1 cellular context compared by ENCODE assay signal in genomic region chr19:2421581-2422306, GRCh38.
A peak's percentile ranks its signal among the peaks of the same experiment; 100 is the strongest.
TF ChIP-seq lines count a peak whose summit lies in the region.

No MANE protein-coding gene starts in this region.

TF ChIP-seq in K562, 482 proteins besides CTCF, POLR2A, EP300 and RAD21:
- TF ChIP-seq PHB2 (IDR thresholded peaks at IDR 0.05; ENCODE audit: low read depth) (no peak), XRCC5 (IDR thresholded peaks at IDR 0.05; ENCODE audit: low read depth, low read length) (no peak), CC2D1A (IDR thresholded peaks at IDR 0.05) (no peak), POLR2G (IDR thresholded peaks at IDR 0.05; ENCODE audit: low read depth, low read length) (peak; percentile 75), POLR2AphosphoS5 (IDR thresholded peaks at IDR 0.05; ENCODE audit: control insufficient read depth, insufficient read depth, low read depth, low read length) (peak; percentile 18; the same call in 1 of the 2 replicates), NFE2L1 (tag; IDR thresholded peaks at IDR 0.05; ENCODE audit: borderline replicate concordance, low read depth) (no peak), FOXP1 (CRISPR knock-in tag; IDR thresholded peaks at IDR 0.05) (no peak), THAP12 (CRISPR knock-in tag; IDR thresholded peaks at IDR 0.05) (no peak), HDAC3 (IDR thresholded peaks at IDR 0.05; ENCODE audit: borderline replicate concordance, partially characterized antibody) (no peak), GTF2E2 (tag; IDR thresholded peaks at IDR 0.05) (no peak), TBP (optimal IDR thresholded peaks at IDR 0.05; ENCODE audit: low read depth, low read length) (no peak), FOXJ2 (tag; IDR thresholded peaks at IDR 0.05) (no peak), ZNF217 (CRISPR knock-in tag; IDR thresholded peaks at IDR 0.05) (no peak), ZNF444 (CRISPR knock-in tag; IDR thresholded peaks at IDR 0.05) (no peak), E4F1 (CRISPR knock-in tag; IDR thresholded peaks at IDR 0.05; ENCODE audit: borderline replicate concordance) (no peak), RFX1 (IDR thresholded peaks at IDR 0.05) (no peak), ZNF347 (CRISPR knock-in tag; IDR thresholded peaks at IDR 0.05; ENCODE audit: low read depth) (no peak), EZH2 (IDR thresholded peaks at IDR 0.05; ENCODE audit: borderline replicate concordance, low read depth, low read length) (no peak), RBFOX2 (IDR thresholded peaks at IDR 0.05; ENCODE audit: low read depth, low read length) (peak; percentile 61), RBM22 (IDR thresholded peaks at IDR 0.05; ENCODE audit: low read depth, low read length, poor library complexity, severe bottlenecking) (peak; percentile 67), ZZZ3 (IDR thresholded peaks at IDR 0.05) (no peak), ZBED1 (IDR thresholded peaks at IDR 0.05) (no peak), TFAM (CRISPR knock-in tag; conservative IDR thresholded peaks at IDR 0.05) (no peak), SREBF2 (CRISPR knock-in tag; IDR thresholded peaks at IDR 0.05) (no peak), ATF3 (IDR thresholded peaks at IDR 0.05) (no peak), ATF3 (CRISPR knock-in tag; conservative IDR thresholded peaks at IDR 0.05) (no peak), SPI1 (IDR thresholded peaks at IDR 0.05; ENCODE audit: borderline replicate concordance, low read depth, low read length) (no peak), ZNF318 (IDR thresholded peaks at IDR 0.05; ENCODE audit: borderline replicate concordance in 1 of 2, low read depth in 1 of 2) (no peak), ZFP1 (CRISPR knock-in tag; IDR thresholded peaks at IDR 0.05) (no peak), BMI1 (IDR thresholded peaks at IDR 0.05; ENCODE audit: low read length) (no peak)
